Comparison of ENCODE assay signal across 12 cellular contexts in genomic region chr4:102543030-102543505, GRCh38. TPM values are rescaled to one million over a fixed set of nuclear protein-coding genes. Genes with fewer than 3 reads are reported as not detected.
A peak's percentile ranks its signal among the peaks of the same experiment; 100 is the strongest.
DNase-seq lines count a peak whose midpoint lies in the region; ATAC-seq, FAIRE-seq and TF ChIP-seq lines count a peak whose summit lies in the region.
"Had no signal": no experiment of that assay in that cellular context is flagged by ENCODE, and none has a peak within 500 bp of the region (broad histone marks: within the 10 kb centered on the region; RNA-seq: fewer than 3 reads in every experiment).

No MANE protein-coding gene starts in this region.

- no peak for TF ChIP-seq EP300 in K562 (IDR thresholded peaks at IDR 0.05; ENCODE audit: low read length)

- no peak overlapping the region for H3K4me3 Mint-ChIP-seq in activated T-helper 17 cell treated with anti-CD3 and anti-CD28 coated beads, Interleukin-2, amount 50 U/mL, for 72 hours

- TF ChIP-seq RAD21 in K562 (CRISPR knock-in tag; conservative IDR thresholded peaks at IDR 0.05 in 1 of 2, IDR thresholded peaks at IDR 0.05 in 1 of 2), result no peak

- H2AFZ ChIP-seq in K562 (ENCODE audit: low read depth, low read length), result no peak overlapping the region

- H3K4me3 ChIP-seq in K562, result no peak overlapping the region
- H3K4me3 ChIP-seq: lower lobe of right lung had no signal

- no peaks in the 10 kb centered on the region for H3K9me3 Mint-ChIP-seq in activated T-helper 17 cell treated with anti-CD3 and anti-CD28 coated beads, Interleukin-2, amount 50 U/mL, for 72 hours

- H3K9me3 ChIP-seq in K562 (replicated peaks; ENCODE audit: control insufficient read depth, insufficient read depth, low read depth, low read length), result no peaks in the 10 kb centered on the region
- H3K9me3 ChIP-seq: lower lobe of right lung had no signal

- no peak overlapping the region for H3K27ac Mint-ChIP-seq in activated T-helper 17 cell treated with anti-CD3 and anti-CD28 coated beads, Interleukin-2, amount 50 U/mL, for 72 hours

- in situ Hi-C loops in K562 (cut with MboI), result no loop called here

- H3K4me2 ChIP-seq in K562 (ENCODE audit: insufficient read depth, low read length), result no peak overlapping the region

- POLR2A ChIA-PET in K562 (lab: Yijun Ruan, JAX), result no interaction called here

- TF ChIP-seq POLR2A in K562 (conservative IDR thresholded peaks at IDR 0.05), result no peak

- H3K27me3 ChIP-seq in K562 (ENCODE audit: control insufficient read depth in 2 of 2, insufficient read depth in 2 of 2, low read length in 2 of 2), result no peaks in the 10 kb centered on the region

- no peaks in the 10 kb centered on the region for H4K20me1 ChIP-seq in K562 (replicated peaks; ENCODE audit: control insufficient read depth, insufficient read depth, low read length)

- DNase-seq in K562 (ENCODE audit: extremely low read depth in 1 of 4, low spot score in 3 of 4) (no peak), LoVo (ENCODE audit: low spot score) (no peak), iPS-NIHi11 (ENCODE audit: low spot score) (no peak), epidermal melanocyte (ENCODE audit: insufficient read length, low spot score) (no peak)
- DNase-seq: H7; lower lobe of right lung; NCI-H1105 treated with DMSO at 0.1 percent for 48 hours; stimulated activated naive CD8-positive, alpha-beta T cell treated with anti-CD3 and anti-CD28 coated beads, Interleukin-15, Interleukin-2, amounts not matched to agents 100 U/mL and 50 U/mL, for 24 hours had no signal

- CTCF ChIA-PET in K562 (lab: Yijun Ruan, JAX; ENCODE audit: low intra/inter-chr PET ratio), result interaction anchor here (0.6 kb wide), 1 partner anchor 374 kb away, joined by 5 read pairs; no protein-coding TSS in a partner anchor

- H3K9ac ChIP-seq in K562 (ENCODE audit: insufficient read depth in 1 of 2, low read depth in 2 of 2, low read length in 2 of 2), result no peak overlapping the region

- no peaks in the 10 kb centered on the region for H3K27me3 Mint-ChIP-seq in activated T-helper 17 cell treated with anti-CD3 and anti-CD28 coated beads, Interleukin-2, amount 50 U/mL, for 72 hours

- no peak overlapping the region for H3K27ac ChIP-seq in K562 (ENCODE audit: extremely low read depth, low read depth, low read length)
- H3K27ac ChIP-seq: lower lobe of right lung had no signal

- no peaks in the 10 kb centered on the region for H3K9me1 ChIP-seq in K562 (ENCODE audit: control insufficient read depth, insufficient read depth, low read length)

- no peaks in the 10 kb centered on the region for H3K4me1 ChIP-seq in K562 (replicated peaks in 1 of 2; ENCODE audit: control insufficient read depth in 2 of 2, insufficient read depth in 2 of 2, low read length in 2 of 2)
- H3K4me1 ChIP-seq: lower lobe of right lung had no signal

- no peak for TF ChIP-seq CTCF in K562 (IDR thresholded peaks at IDR 0.05 in 2 of 3, conservative IDR thresholded peaks at IDR 0.05 in 1 of 3; ENCODE audit: insufficient read depth in 2 of 3, low read depth in 1 of 3, low read length in 3 of 3)

- H3K4me1 Mint-ChIP-seq in activated T-helper 17 cell treated with anti-CD3 and anti-CD28 coated beads, Interleukin-2, amount 50 U/mL, for 72 hours, result peaks cover 49% of the 10 kb centered on the region

- 66% methylated on average over 5 of the region's 5 CpGs for WGBS in K562 (ENCODE audit: insufficient coverage, low coverage, missing lambda C conversion rate)

- H3K36me3 Mint-ChIP-seq in activated T-helper 17 cell treated with anti-CD3 and anti-CD28 coated beads, Interleukin-2, amount 50 U/mL, for 72 hours (ENCODE audit: low read depth), result peaks cover 97% of the 10 kb centered on the region

- FAIRE-seq in K562 (lab: Jason Lieb, UNC), result no peak

- no peaks in the 10 kb centered on the region for H3K79me2 ChIP-seq in K562 (ENCODE audit: control insufficient read depth, insufficient read depth, low read length)

- peaks cover 4% of the 10 kb centered on the region; the same call in 2 of the 3 replicates for H3K36me3 ChIP-seq in K562 (ENCODE audit: control insufficient read depth, insufficient read depth, low read length)

- ATAC-seq in GM18511 (IDR thresholded peaks at IDR 0.05; ENCODE audit: unreplicated experiment) (peak; percentile 89), GM21381 (IDR thresholded peaks at IDR 0.05; ENCODE audit: unreplicated experiment) (peak; percentile 79), HG03066 (IDR thresholded peaks at IDR 0.05; ENCODE audit: low read depth, unreplicated experiment) (peak; percentile 92), K562 (no peak)
- no peak for ATAC-seq in activated T-helper 17 cell treated with anti-CD3 and anti-CD28 coated beads, Interleukin-2, amount 50 U/mL, for 72 hours (replicated peaks)
- ATAC-seq: stimulated activated naive CD8-positive, alpha-beta T cell treated with anti-CD3 and anti-CD28 coated beads, Interleukin-15, Interleukin-2, amounts not matched to agents 100 U/mL and 50 U/mL, for 24 hours had no signal

- intact Hi-C loops in K562 (cut with micrococcal nuclease), result no loop called here

- no TSS peak for BruUV-seq in K562 (replicated peaks; lab: Mats Ljungman, UMichigan)

TF ChIP-seq in K562, 482 proteins besides CTCF, POLR2A, EP300 and RAD21:
- TF ChIP-seq SPI1 (IDR thresholded peaks at IDR 0.05; ENCODE audit: borderline replicate concordance, low read depth, low read length) (peak; percentile 53; the same call in 1 of the 2 replicates), NR4A1 (CRISPR knock-in tag; IDR thresholded peaks at IDR 0.05) (no peak), NR4A1 (tag; IDR thresholded peaks at IDR 0.05) (no peak)

RNA-seq across cellular contexts. Expression of gene NFKB1, which starts 41.9 kb away (rescaled TPM):
- total RNA-seq in K562 (2011; cell fraction: chromatin; rRNA removed; ENCODE audit: low replicate concordance), result 8.8 and 9.8 TPM in 2 replicates
- total RNA-seq in K562 (2011; cell fraction: nucleolus; rRNA removed), result 3.9 and 4.5 TPM in 2 replicates
- total RNA-seq in K562 (2011; cell fraction: nucleoplasm; rRNA removed), result 9.4 and 11.4 TPM in 2 replicates
- 7.2 and 9.6 TPM in 2 replicates for total RNA-seq in K562 (2014; rRNA removed)
- total RNA-seq in K562 (2014; rRNA removed; fragmentation: Illumina TruSeq; extraction: Trizol), result 10.3 and 10.6 TPM in 2 replicates
- 11.5 and 11.8 TPM in 2 replicates for total RNA-seq in K562 (2015; rRNA removed; fragmentation: Illumina TruSeq; extraction: Trizol)
- 13.8 and 14.5 TPM in 2 replicates for total RNA-seq in K562 (2021)
- 5.8 and 10.5 TPM in 2 replicates for polyA plus RNA-seq in K562 (2011; rRNA removed)
- 5.4 and 7.1 TPM in 2 replicates for polyA plus RNA-seq in K562 (2011; cell fraction: cytosol; rRNA removed)
- 3.8 and 6.4 TPM in 2 replicates for polyA plus RNA-seq in K562 (2011; cell fraction: nucleus; rRNA removed)
- polyA plus RNA-seq in K562 (2012), result 9.7 and 13.3 TPM in 2 replicates
- polyA plus RNA-seq in K562 (2014; fragmentation: Illumina TruSeq; extraction: Trizol), result 10.9 and 11.9 TPM in 2 replicates
- polyA plus RNA-seq in K562 (2014; fragmentation: Nextera tagmentation; extraction: Ambion mirVana), result 1 to 10 TPM; 2.4 to 3.2 TPM
- 8.2 and 8.5 TPM in 2 replicates for polyA plus RNA-seq in K562 (2014; rRNA removed)
- 13.8 and 15.1 TPM in 2 replicates for polyA minus RNA-seq in K562 (2011; rRNA and poly(A)+ RNA removed)
- 5.5 and 7.8 TPM in 2 replicates for polyA minus RNA-seq in K562 (2011; cell fraction: cytosol; rRNA and poly(A)+ RNA removed)
- 4.8 and 6.1 TPM in 2 replicates for polyA minus RNA-seq in K562 (2011; cell fraction: nucleus; rRNA and poly(A)+ RNA removed)
- 100 to 1,000 TPM; 103 to 110 TPM for total RNA-seq in activated T-helper 17 cell treated with anti-CD3 and anti-CD28 coated beads, Interleukin-2, amount 50 U/mL, for 72 hours

Comparison
In these comparisons a context has a peak if more than half of its experiments do, and no peak if none do; other contexts are left out.
1. ATAC-seq: peak in GM18511 (single experiment), GM21381 (single experiment) and HG03066 (single experiment); none in K562 (single experiment) and activated T-helper 17 cell treated with anti-CD3 and anti-CD28 coated beads, Interleukin-2, amount 50 U/mL, for 72 hours (single experiment).
2. RNA of gene NFKB1, which starts 41.9 kb away (total RNA-seq): 103 to 110 TPM in activated T-helper 17 cell treated with anti-CD3 and anti-CD28 coated beads, Interleukin-2, amount 50 U/mL, for 72 hours; 3.9 to 14.5 TPM in K562; every median in the first group is over 4 times any median in the second.